In the genomic region with DNA sequence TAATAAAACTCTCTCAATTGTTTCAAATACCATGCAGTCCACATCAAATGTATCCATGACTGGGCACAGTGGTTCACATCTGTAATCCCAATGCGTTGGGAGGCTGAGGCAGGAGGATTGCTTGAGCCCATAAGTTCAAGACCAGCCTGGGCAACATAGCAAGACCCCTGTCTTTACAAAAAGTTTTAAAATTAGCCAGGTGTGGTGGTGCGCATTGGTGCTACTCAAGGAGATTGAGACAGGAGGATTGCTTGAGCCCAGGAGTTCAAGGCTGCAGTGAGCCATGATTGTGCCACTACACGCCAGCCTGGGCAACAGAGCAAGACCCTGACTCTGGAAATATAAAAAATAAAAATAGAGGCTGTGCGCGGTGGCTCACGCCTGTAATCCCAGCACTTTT, we compare ENCODE assay signal across 27 cellular contexts. TPM values are rescaled to one million over a fixed set of nuclear protein-coding genes. Genes with fewer than 3 reads are reported as not detected.
DNase-seq lines count a peak whose midpoint lies in the region; ATAC-seq, FAIRE-seq and TF ChIP-seq lines count a peak whose summit lies in the region.
"Had no signal": no experiment of that assay in that cellular context is flagged by ENCODE, and none has a peak within 500 bp of the region (broad histone marks: within the 10 kb centered on the region; RNA-seq: fewer than 3 reads in every experiment).

No MANE protein-coding gene starts in this region.

- CTCF ChIA-PET in HepG2 (lab: Yijun Ruan, JAX; ENCODE audit: low intra/inter-chr PET ratio, low total read pairs) (no interaction called here), WTC11 (lab: Charles Lee) (no interaction called here)

- no peak overlapping the region for H3K9ac ChIP-seq in HepG2 (ENCODE audit: insufficient read depth, low read depth, low read length)
- H3K9ac ChIP-seq: BLaER1 had no signal

- POLR2A ChIA-PET in HepG2 (lab: Yijun Ruan, JAX) (no interaction called here), WTC11 (lab: Charles Lee) (no interaction called here)

- in situ Hi-C loops in HepG2 (cut with HindIII; ENCODE audit: extremely low pct_ligation_motif_present, low pct_unique_long_range_greater_than_20kb) = no loop called here

- H3K36me3 ChIP-seq in HepG2 (replicated peaks in 1 of 2; ENCODE audit: control insufficient read depth in 1 of 2, insufficient read depth in 2 of 2, low read length in 2 of 2) (peaks cover 6% of the 10 kb centered on the region in 2 experiments; a peak in 3 of 5 replicates), right lobe of liver (no peaks in the 10 kb centered on the region), bronchial epithelial cell (ENCODE audit: control insufficient read depth, insufficient read depth, low read length) (no peaks in the 10 kb centered on the region)

- 100% methylated on average over 6 of the region's 6 CpGs for WGBS in HepG2 (ENCODE audit: low lambda C conversion rate)
- 90% methylated on average over 2 of the region's 6 CpGs for WGBS in right lobe of liver (ENCODE audit: insufficient coverage, low coverage, low lambda C conversion rate, missing lambda C conversion rate)

- H4K20me1 ChIP-seq in HepG2 (ENCODE audit: insufficient read depth, low read length) = no peaks in the 10 kb centered on the region
- H4K20me1 ChIP-seq: BLaER1 had no signal

- H3K4me3 ChIP-seq in HepG2 (replicated peaks in 1 of 3; ENCODE audit: insufficient read depth in 1 of 3, low read depth in 2 of 3, low read length in 3 of 3) = no peak overlapping the region
- H3K4me3 ChIP-seq in right lobe of liver = no peak overlapping the region
- H3K4me3 ChIP-seq in bronchial epithelial cell (ENCODE audit: low read depth, low read length) = no peak overlapping the region
- H3K4me3 ChIP-seq: BLaER1, GM12878 had no signal

- H3K79me2 ChIP-seq in HepG2 (ENCODE audit: insufficient read depth, low read length) = no peaks in the 10 kb centered on the region

- H3K27me3 Mint-ChIP-seq in WTC11 (ENCODE audit: low read depth) = peaks cover 6% of the 10 kb centered on the region; the same call in 1 of the 2 replicates
- H3K27me3 Mint-ChIP-seq: CD4-positive, CD25-positive, alpha-beta regulatory T cell had no signal

- H2AFZ ChIP-seq in HepG2 (ENCODE audit: low read length) = no peak overlapping the region

- H3K4me3 Mint-ChIP-seq in WTC11 = no peak overlapping the region
- H3K4me3 Mint-ChIP-seq: CD14-positive monocyte; CD4-positive, alpha-beta memory T cell; CD8-positive, alpha-beta memory T cell had no signal

- intact Hi-C loops in HepG2 (cut with micrococcal nuclease; ENCODE audit: unreplicated experiment) = no loop called here
- intact Hi-C loops in right lobe of liver (cut with DNase I) = no loop called here

- H3K4me2 ChIP-seq in HepG2 (ENCODE audit: low read depth, low read length) = no peak overlapping the region
- H3K4me2 ChIP-seq: BLaER1 had no signal

- no peaks in the 10 kb centered on the region for H3K27me3 ChIP-seq in HepG2 (ENCODE audit: control insufficient read depth in 1 of 2, insufficient read depth in 2 of 2, low read length in 2 of 2)
- H3K27me3 ChIP-seq in right lobe of liver = no peaks in the 10 kb centered on the region
- no peaks in the 10 kb centered on the region for H3K27me3 ChIP-seq in bronchial epithelial cell (ENCODE audit: control insufficient read depth, insufficient read depth, low read length)
- H3K27me3 ChIP-seq: BE2C, BLaER1 had no signal

- BruUV-seq in HepG2 (replicated peaks; lab: Mats Ljungman, UMichigan) = no TSS peak

- FAIRE-seq in HepG2 (lab: Jason Lieb, UNC) (no peak), bronchial epithelial cell (lab: Jason Lieb, UNC) (peak; percentile 7)
- FAIRE-seq: GM12878, GM12892, GM18507 had no signal

- H3K4me1 ChIP-seq in HepG2 (ENCODE audit: insufficient read depth, low read length) (peaks cover 7% of the 10 kb centered on the region; the same call in 1 of the 2 replicates), right lobe of liver (peaks cover 0 to 8% (median 0%) of the 10 kb centered on the region in 4 donors)
- H3K4me1 ChIP-seq: BE2C had no signal

- H3K27ac ChIP-seq in HepG2 (ENCODE audit: extremely low read length, insufficient read depth, low read length) (no peak overlapping the region), right lobe of liver (no peak overlapping the region)
- H3K27ac ChIP-seq: 22Rv1, BLaER1 had no signal

- H3K36me3 Mint-ChIP-seq in WTC11 = peaks cover 8% of the 10 kb centered on the region

- no peak overlapping the region for H3K27ac Mint-ChIP-seq in WTC11
- H3K27ac Mint-ChIP-seq: CD4-positive, CD25-positive, alpha-beta regulatory T cell; CD8-positive, alpha-beta memory T cell had no signal

- TF ChIP-seq CTCF in HepG2 (CRISPR knock-in tag; IDR thresholded peaks at IDR 0.05) (no peak), right lobe of liver (IDR thresholded peaks at IDR 0.05) (no peak), WTC11 (IDR thresholded peaks at IDR 0.05) (no peak), bronchial epithelial cell (IDR thresholded peaks at IDR 0.05; ENCODE audit: insufficient read depth, low read length, severe bottlenecking) (no peak)

- no peak for DNase-seq in HepG2 (ENCODE audit: low spot score)
- DNase-seq in right lobe of liver = no peak
- no peak for DNase-seq in WTC11 (ENCODE audit: low spot score)
- DNase-seq in bronchial epithelial cell (ENCODE audit: low read depth) = no peak
- no peak for DNase-seq in islet precursor cell
- no peak for DNase-seq in activated CD4-positive, CD25-positive, alpha-beta regulatory T cell treated with anti-CD3 and anti-CD28 coated beads, Interleukin-2, amount 50 U/mL, for 72 hours
- DNase-seq: ACHN; BE2C; CD4-positive, alpha-beta memory T cell; CD4-positive, CD25-positive, alpha-beta regulatory T cell; CD8-positive, alpha-beta memory T cell; COR-L47; DMS 273 treated with DMSO at 0.1 percent for 48 hours; DMS153; DMS53; DMS79; DND-41; EL; GDM1 had no signal

- no peak for TF ChIP-seq EP300 in HepG2 (IDR thresholded peaks at IDR 0.05; ENCODE audit: low read depth in 2 of 2, low read length in 2 of 2)
- no peak for TF ChIP-seq EP300 in HepG2 (CRISPR knock-in tag; IDR thresholded peaks at IDR 0.05; ENCODE audit: borderline replicate concordance)

- H3K9me3 ChIP-seq in HepG2 (ENCODE audit: low read length) (no peaks in the 10 kb centered on the region), right lobe of liver (no peaks in the 10 kb centered on the region)
- H3K9me3 ChIP-seq: BE2C, BLaER1 had no signal

- TF ChIP-seq RAD21 in HepG2 (CRISPR knock-in tag; IDR thresholded peaks at IDR 0.05) = no peak

- H3K9me3 Mint-ChIP-seq in WTC11 = no peaks in the 10 kb centered on the region
- H3K9me3 Mint-ChIP-seq: CD4-positive, alpha-beta memory T cell; CD8-positive, alpha-beta memory T cell had no signal

- no peak for TF ChIP-seq POLR2A in HepG2 (IDR thresholded peaks at IDR 0.05; ENCODE audit: insufficient read depth in 1 of 2, low read depth in 2 of 2, low read length in 2 of 2)
- no peak for TF ChIP-seq POLR2A in right lobe of liver (IDR thresholded peaks at IDR 0.05)

- ATAC-seq in HepG2 = no peak
- ATAC-seq in right lobe of liver = no peak
- ATAC-seq in WTC11 = no peak
- ATAC-seq: GM12878 had no signal

- H3K4me1 Mint-ChIP-seq in WTC11 = peaks cover 2% of the 10 kb centered on the region; the same call in 1 of the 2 replicates

RNA-seq across cellular contexts. Expression of a gene that starts 5.0 kb away (rescaled TPM):
- total RNA-seq in HepG2 (2016; rRNA removed; fragmentation: Illumina TruSeq; extraction: Trizol) = 0.15 TPM in 1 of 2 replicates, not detected in the other
- not detected in 2 replicates for total RNA-seq in HepG2 (2016; cell fraction: cytosol; rRNA removed; fragmentation: Illumina TruSeq; extraction: Trizol; ENCODE audit: low read depth)
- total RNA-seq in HepG2 (2016; cell fraction: insoluble cytoplasmic fraction; rRNA removed; fragmentation: Illumina TruSeq; extraction: Trizol) = 0.17 TPM in 1 of 2 replicates, not detected in the other
- total RNA-seq in HepG2 (2016; cell fraction: membrane; rRNA removed; fragmentation: Illumina TruSeq; extraction: Trizol) = not detected in 2 replicates
- total RNA-seq in HepG2 (2016; cell fraction: nucleus; rRNA removed; fragmentation: Illumina TruSeq; extraction: Trizol) = 0.41 and 0.62 TPM in 2 replicates
- 1.1 and 1.2 TPM in 2 replicates for polyA plus RNA-seq in HepG2 (2011; rRNA removed)
- 0.11 and 0.15 TPM in 2 replicates for polyA plus RNA-seq in HepG2 (2011; cell fraction: cytosol; rRNA removed)
- polyA plus RNA-seq in HepG2 (2011; cell fraction: nucleus; rRNA removed) = 6.3 and 8.5 TPM in 2 replicates
- polyA plus RNA-seq in HepG2 (2012) = 0.79 and 1.4 TPM in 2 replicates
- polyA plus RNA-seq in HepG2 (2016; cell fraction: cytosol; fragmentation: Illumina TruSeq; extraction: Trizol; ENCODE audit: low read depth) = 0.10 and 0.11 TPM in 2 replicates
- polyA plus RNA-seq in HepG2 (2016; cell fraction: insoluble cytoplasmic fraction; fragmentation: Illumina TruSeq; extraction: Trizol; ENCODE audit: low read depth) = 0.17 TPM in 1 of 2 replicates, not detected in the other
- 0.22 and 0.23 TPM in 2 replicates for polyA plus RNA-seq in HepG2 (2016; cell fraction: membrane; fragmentation: Illumina TruSeq; extraction: Trizol; ENCODE audit: low read depth)
- polyA plus RNA-seq in HepG2 (2016; cell fraction: nucleus; fragmentation: Illumina TruSeq; extraction: Trizol; ENCODE audit: insufficient read depth, low read depth) = 2.1 and 2.5 TPM in 2 replicates
- 0.21 and 0.28 TPM in 2 replicates for polyA minus RNA-seq in HepG2 (2011; rRNA and poly(A)+ RNA removed; ENCODE audit: low replicate concordance)
- not detected in 2 replicates for polyA minus RNA-seq in HepG2 (2011; cell fraction: cytosol; rRNA and poly(A)+ RNA removed)
- polyA minus RNA-seq in HepG2 (2011; cell fraction: nucleus; rRNA and poly(A)+ RNA removed) = 0.90 and 1.4 TPM in 2 replicates
- 1 to 10 TPM in 2 of 6 experiments, under 1 TPM in 4; 0.55 to 1.6 (median 0.94) TPM for total RNA-seq in right lobe of liver
- 16.2 to 19.4 TPM (median 17.9 TPM) in 3 replicates for total RNA-seq in WTC11 (2021)
- under 0.01 and 0.13 TPM in 2 replicates for total RNA-seq in bronchial epithelial cell
- polyA plus RNA-seq: CD14-positive monocyte had no signal

RNA-seq across cellular contexts. Expression of a gene that starts 13.7 kb away (rescaled TPM):
- total RNA-seq in HepG2 (2016; rRNA removed; fragmentation: Illumina TruSeq; extraction: Trizol) (6.9 and 13.7 TPM in 2 replicates), right lobe of liver (10 to 100 TPM in 5 of 6 experiments, 1 to 10 TPM in 1; 9.7 to 31.2 (median 11.5) TPM), WTC11 (2021) (28.1 to 35.1 TPM (median 31.9 TPM) in 3 replicates), bronchial epithelial cell (14.2 and 16.6 TPM in 2 replicates)
- total RNA-seq in HepG2 (2016; cell fraction: cytosol; rRNA removed; fragmentation: Illumina TruSeq; extraction: Trizol; ENCODE audit: low read depth) = 5.2 and 5.9 TPM in 2 replicates
- 6.6 and 11.7 TPM in 2 replicates for total RNA-seq in HepG2 (2016; cell fraction: insoluble cytoplasmic fraction; rRNA removed; fragmentation: Illumina TruSeq; extraction: Trizol)
- total RNA-seq in HepG2 (2016; cell fraction: membrane; rRNA removed; fragmentation: Illumina TruSeq; extraction: Trizol) = 5.3 and 5.4 TPM in 2 replicates
- total RNA-seq in HepG2 (2016; cell fraction: nucleus; rRNA removed; fragmentation: Illumina TruSeq; extraction: Trizol) = 8.7 and 10.8 TPM in 2 replicates
- 18.1 and 20.9 TPM in 2 replicates for polyA plus RNA-seq in HepG2 (2011; rRNA removed)
- 13.5 and 16.8 TPM in 2 replicates for polyA plus RNA-seq in HepG2 (2011; cell fraction: cytosol; rRNA removed)
- 61.3 and 62.3 TPM in 2 replicates for polyA plus RNA-seq in HepG2 (2011; cell fraction: nucleus; rRNA removed)
- 12.0 and 17.8 TPM in 2 replicates for polyA plus RNA-seq in HepG2 (2012)
- polyA plus RNA-seq in HepG2 (2016; cell fraction: cytosol; fragmentation: Illumina TruSeq; extraction: Trizol; ENCODE audit: low read depth) = 4.2 and 4.7 TPM in 2 replicates
- polyA plus RNA-seq in HepG2 (2016; cell fraction: insoluble cytoplasmic fraction; fragmentation: Illumina TruSeq; extraction: Trizol; ENCODE audit: low read depth) = 8.3 and 10.2 TPM in 2 replicates
- polyA plus RNA-seq in HepG2 (2016; cell fraction: membrane; fragmentation: Illumina TruSeq; extraction: Trizol; ENCODE audit: low read depth) = 4.5 and 5.6 TPM in 2 replicates
- polyA plus RNA-seq in HepG2 (2016; cell fraction: nucleus; fragmentation: Illumina TruSeq; extraction: Trizol; ENCODE audit: insufficient read depth, low read depth) = 41.1 and 43.4 TPM in 2 replicates
- 7.3 and 9.7 TPM in 2 replicates for polyA minus RNA-seq in HepG2 (2011; rRNA and poly(A)+ RNA removed; ENCODE audit: low replicate concordance)
- polyA minus RNA-seq in HepG2 (2011; cell fraction: cytosol; rRNA and poly(A)+ RNA removed) = 3.4 and 4.0 TPM in 2 replicates
- polyA minus RNA-seq in HepG2 (2011; cell fraction: nucleus; rRNA and poly(A)+ RNA removed) = 7.9 and 9.8 TPM in 2 replicates

RNA-seq across cellular contexts. Expression of a gene that starts 19.1 kb away (rescaled TPM):
- 20.7 and 23.0 TPM in 2 replicates for total RNA-seq in HepG2 (2016; rRNA removed; fragmentation: Illumina TruSeq; extraction: Trizol)
- 11.5 TPM in 2 replicates for total RNA-seq in HepG2 (2016; cell fraction: cytosol; rRNA removed; fragmentation: Illumina TruSeq; extraction: Trizol; ENCODE audit: low read depth)
- total RNA-seq in HepG2 (2016; cell fraction: insoluble cytoplasmic fraction; rRNA removed; fragmentation: Illumina TruSeq; extraction: Trizol) = 21.1 and 22.0 TPM in 2 replicates
- 13.9 and 18.8 TPM in 2 replicates for total RNA-seq in HepG2 (2016; cell fraction: membrane; rRNA removed; fragmentation: Illumina TruSeq; extraction: Trizol)
- 13.2 and 14.2 TPM in 2 replicates for total RNA-seq in HepG2 (2016; cell fraction: nucleus; rRNA removed; fragmentation: Illumina TruSeq; extraction: Trizol)
- 13.7 and 19.9 TPM in 2 replicates for polyA plus RNA-seq in HepG2 (2011; rRNA removed)
- 10.9 and 15.9 TPM in 2 replicates for polyA plus RNA-seq in HepG2 (2011; cell fraction: cytosol; rRNA removed)
- 19.7 and 29.4 TPM in 2 replicates for polyA plus RNA-seq in HepG2 (2011; cell fraction: nucleus; rRNA removed)
- 10.9 and 11.0 TPM in 2 replicates for polyA plus RNA-seq in HepG2 (2012)
- 13.1 and 16.9 TPM in 2 replicates for polyA plus RNA-seq in HepG2 (2016; cell fraction: cytosol; fragmentation: Illumina TruSeq; extraction: Trizol; ENCODE audit: low read depth)
- polyA plus RNA-seq in HepG2 (2016; cell fraction: insoluble cytoplasmic fraction; fragmentation: Illumina TruSeq; extraction: Trizol; ENCODE audit: low read depth) = 22.3 and 24.9 TPM in 2 replicates
- 15.1 and 18.4 TPM in 2 replicates for polyA plus RNA-seq in HepG2 (2016; cell fraction: membrane; fragmentation: Illumina TruSeq; extraction: Trizol; ENCODE audit: low read depth)
- 24.9 and 28.1 TPM in 2 replicates for polyA plus RNA-seq in HepG2 (2016; cell fraction: nucleus; fragmentation: Illumina TruSeq; extraction: Trizol; ENCODE audit: insufficient read depth, low read depth)
- polyA minus RNA-seq in HepG2 (2011; rRNA and poly(A)+ RNA removed; ENCODE audit: low replicate concordance) = 0.28 and 15.7 TPM in 2 replicates
- polyA minus RNA-seq in HepG2 (2011; cell fraction: cytosol; rRNA and poly(A)+ RNA removed) = 6.9 and 7.3 TPM in 2 replicates
- polyA minus RNA-seq in HepG2 (2011; cell fraction: nucleus; rRNA and poly(A)+ RNA removed) = 5.7 and 10.1 TPM in 2 replicates
- 1 to 10 TPM; 3.9 to 7.5 (median 7.0) TPM for total RNA-seq in right lobe of liver
- total RNA-seq in WTC11 (2021) = 17.6 to 28.5 TPM (median 27.9 TPM) in 3 replicates
- 3.4 and 3.6 TPM in 2 replicates for total RNA-seq in bronchial epithelial cell
- total RNA-seq: A673, Daoy had no signal
- polyA plus RNA-seq: CD14-positive monocyte; CD8-positive, alpha-beta memory T cell had no signal

RNA-seq across cellular contexts. Expression of a gene that starts 26.4 kb away (rescaled TPM):
- 1.4 and 1.7 TPM in 2 replicates for total RNA-seq in HepG2 (2016; rRNA removed; fragmentation: Illumina TruSeq; extraction: Trizol)
- 1.3 and 2.0 TPM in 2 replicates for total RNA-seq in HepG2 (2016; cell fraction: cytosol; rRNA removed; fragmentation: Illumina TruSeq; extraction: Trizol; ENCODE audit: low read depth)
- total RNA-seq in HepG2 (2016; cell fraction: insoluble cytoplasmic fraction; rRNA removed; fragmentation: Illumina TruSeq; extraction: Trizol) = 1.2 and 2.0 TPM in 2 replicates
- total RNA-seq in HepG2 (2016; cell fraction: membrane; rRNA removed; fragmentation: Illumina TruSeq; extraction: Trizol) = 1.3 and 2.8 TPM in 2 replicates
- total RNA-seq in HepG2 (2016; cell fraction: nucleus; rRNA removed; fragmentation: Illumina TruSeq; extraction: Trizol) = 0.53 and 1.2 TPM in 2 replicates
- 3.7 and 4.0 TPM in 2 replicates for polyA plus RNA-seq in HepG2 (2011; rRNA removed)
- 2.7 and 4.3 TPM in 2 replicates for polyA plus RNA-seq in HepG2 (2011; cell fraction: cytosol; rRNA removed)
- 6.3 and 9.2 TPM in 2 replicates for polyA plus RNA-seq in HepG2 (2011; cell fraction: nucleus; rRNA removed)
- 2.2 and 2.3 TPM in 2 replicates for polyA plus RNA-seq in HepG2 (2012)
- polyA plus RNA-seq in HepG2 (2016; cell fraction: cytosol; fragmentation: Illumina TruSeq; extraction: Trizol; ENCODE audit: low read depth) = 1.6 and 2.2 TPM in 2 replicates
- 2.9 and 3.0 TPM in 2 replicates for polyA plus RNA-seq in HepG2 (2016; cell fraction: insoluble cytoplasmic fraction; fragmentation: Illumina TruSeq; extraction: Trizol; ENCODE audit: low read depth)
- 1.9 and 2.3 TPM in 2 replicates for polyA plus RNA-seq in HepG2 (2016; cell fraction: membrane; fragmentation: Illumina TruSeq; extraction: Trizol; ENCODE audit: low read depth)
- 2.2 and 4.0 TPM in 2 replicates for polyA plus RNA-seq in HepG2 (2016; cell fraction: nucleus; fragmentation: Illumina TruSeq; extraction: Trizol; ENCODE audit: insufficient read depth, low read depth)
- 0.72 and 5.2 TPM in 2 replicates for polyA minus RNA-seq in HepG2 (2011; rRNA and poly(A)+ RNA removed; ENCODE audit: low replicate concordance)
- polyA minus RNA-seq in HepG2 (2011; cell fraction: cytosol; rRNA and poly(A)+ RNA removed) = 2.3 and 2.6 TPM in 2 replicates
- 2.9 and 3.5 TPM in 2 replicates for polyA minus RNA-seq in HepG2 (2011; cell fraction: nucleus; rRNA and poly(A)+ RNA removed)
- 1 to 10 TPM; 2.5 to 9.0 (median 4.2) TPM for total RNA-seq in right lobe of liver
- 6.6 to 10.7 TPM (median 6.9 TPM) in 3 replicates for total RNA-seq in WTC11 (2021)
- total RNA-seq in bronchial epithelial cell = 2.0 and 2.1 TPM in 2 replicates

RNA-seq across cellular contexts. Expression of a gene that starts 27.0 kb away (rescaled TPM):
- total RNA-seq in HepG2 (2016; rRNA removed; fragmentation: Illumina TruSeq; extraction: Trizol) = 8.8 and 12.5 TPM in 2 replicates
- total RNA-seq in HepG2 (2016; cell fraction: cytosol; rRNA removed; fragmentation: Illumina TruSeq; extraction: Trizol; ENCODE audit: low read depth) = 8.9 and 9.0 TPM in 2 replicates
- total RNA-seq in HepG2 (2016; cell fraction: insoluble cytoplasmic fraction; rRNA removed; fragmentation: Illumina TruSeq; extraction: Trizol) = 6.7 and 12.7 TPM in 2 replicates
- 6.0 and 6.1 TPM in 2 replicates for total RNA-seq in HepG2 (2016; cell fraction: membrane; rRNA removed; fragmentation: Illumina TruSeq; extraction: Trizol)
- total RNA-seq in HepG2 (2016; cell fraction: nucleus; rRNA removed; fragmentation: Illumina TruSeq; extraction: Trizol) = 17.4 and 19.5 TPM in 2 replicates
- polyA plus RNA-seq in HepG2 (2011; rRNA removed) = 5.4 and 5.8 TPM in 2 replicates
- polyA plus RNA-seq in HepG2 (2011; cell fraction: cytosol; rRNA removed) = 1.4 and 2.5 TPM in 2 replicates
- 24.0 and 42.0 TPM in 2 replicates for polyA plus RNA-seq in HepG2 (2011; cell fraction: nucleus; rRNA removed)
- polyA plus RNA-seq in HepG2 (2012) = 2.6 and 3.6 TPM in 2 replicates
- polyA plus RNA-seq in HepG2 (2016; cell fraction: cytosol; fragmentation: Illumina TruSeq; extraction: Trizol; ENCODE audit: low read depth) = 1.3 and 1.6 TPM in 2 replicates
- 5.9 and 8.7 TPM in 2 replicates for polyA plus RNA-seq in HepG2 (2016; cell fraction: insoluble cytoplasmic fraction; fragmentation: Illumina TruSeq; extraction: Trizol; ENCODE audit: low read depth)
- polyA plus RNA-seq in HepG2 (2016; cell fraction: membrane; fragmentation: Illumina TruSeq; extraction: Trizol; ENCODE audit: low read depth) = 3.2 TPM in 2 replicates
- polyA plus RNA-seq in HepG2 (2016; cell fraction: nucleus; fragmentation: Illumina TruSeq; extraction: Trizol; ENCODE audit: insufficient read depth, low read depth) = 49.8 and 52.6 TPM in 2 replicates
- 10.6 and 32.3 TPM in 2 replicates for polyA minus RNA-seq in HepG2 (2011; rRNA and poly(A)+ RNA removed; ENCODE audit: low replicate concordance)
- polyA minus RNA-seq in HepG2 (2011; cell fraction: cytosol; rRNA and poly(A)+ RNA removed) = 2.3 and 2.5 TPM in 2 replicates
- polyA minus RNA-seq in HepG2 (2011; cell fraction: nucleus; rRNA and poly(A)+ RNA removed) = 9.1 and 12.0 TPM in 2 replicates
- 1 to 10 TPM in 2 of 6 experiments, under 1 TPM in 4; 0.20 to 1.6 (median 0.58) TPM for total RNA-seq in right lobe of liver
- total RNA-seq in WTC11 (2021) = 30.9 to 40.0 TPM (median 30.9 TPM) in 3 replicates
- total RNA-seq in bronchial epithelial cell = 0.26 TPM in 2 replicates
